ENCODE assay signal across 2 cellular contexts in genomic region chr3:6498944-6499343, GRCh38.
DNase-seq lines count a peak whose midpoint lies in the region; ATAC-seq, FAIRE-seq and TF ChIP-seq lines count a peak whose summit lies in the region.
"Not testable (repeated sequence)": the region's sequence is repeated elsewhere in the genome, so short reads cannot be mapped to it uniquely, and the experiment has no call there.

No MANE protein-coding gene starts in this region.

- TF ChIP-seq EP300 in K562 (IDR thresholded peaks at IDR 0.05; ENCODE audit: low read length), result not testable (repeated sequence)

- CTCF ChIA-PET in HEK293 (lab: Yijun Ruan, JAX); K562 (lab: Yijun Ruan, JAX; ENCODE audit: low intra/inter-chr PET ratio): not testable (repeated sequence)

- H2AFZ ChIP-seq in K562 (ENCODE audit: low read depth, low read length), result not testable (repeated sequence)

- H3K27ac ChIP-seq in HEK293 (ENCODE audit: extremely low read depth, low read depth, low read length); K562 (ENCODE audit: extremely low read depth, low read depth, low read length): not testable (repeated sequence)

- not testable (repeated sequence) for TF ChIP-seq CTCF in HEK293 (tag by site-specific recombination; IDR thresholded peaks at IDR 0.05); K562 (IDR thresholded peaks at IDR 0.05 in 2 of 3, conservative IDR thresholded peaks at IDR 0.05 in 1 of 3; ENCODE audit: insufficient read depth in 2 of 3, low read depth in 1 of 3, low read length in 3 of 3)

- H3K9me1 ChIP-seq in K562 (ENCODE audit: control insufficient read depth, insufficient read depth, low read length), result not testable (repeated sequence)

- H3K36me3 ChIP-seq in HEK293 (ENCODE audit: control insufficient read depth in 2 of 2, insufficient read depth in 1 of 2, low read length in 2 of 2), result not testable (repeated sequence)
- H3K36me3 ChIP-seq in K562 (ENCODE audit: control insufficient read depth, insufficient read depth, low read length), result peaks cover 15% of the 10 kb centered on the region

- DNase-seq in K562 (ENCODE audit: extremely low read depth in 1 of 4, low spot score in 3 of 4), result not testable (repeated sequence)

- WGBS in K562 (ENCODE audit: insufficient coverage, low coverage, missing lambda C conversion rate), result 92% methylated on average over 2 of the region's 4 CpGs

- peaks cover 31% of the 10 kb centered on the region for H3K79me2 ChIP-seq in K562 (ENCODE audit: control insufficient read depth, insufficient read depth, low read length)

- not testable (repeated sequence) for TF ChIP-seq POLR2A in K562 (conservative IDR thresholded peaks at IDR 0.05)

- TF ChIP-seq RAD21 in K562 (CRISPR knock-in tag; conservative IDR thresholded peaks at IDR 0.05 in 1 of 2, IDR thresholded peaks at IDR 0.05 in 1 of 2), result not testable (repeated sequence)

- POLR2A ChIA-PET in HEK293 (lab: Yijun Ruan, JAX); K562 (lab: Yijun Ruan, JAX): not testable (repeated sequence)

- H3K4me1 ChIP-seq in HEK293 (ENCODE audit: control insufficient read depth, insufficient read depth, low read length); K562 (replicated peaks in 1 of 2; ENCODE audit: control insufficient read depth in 2 of 2, insufficient read depth in 2 of 2, low read length in 2 of 2): not testable (repeated sequence)

- not testable (repeated sequence) for H4K20me1 ChIP-seq in K562 (replicated peaks; ENCODE audit: control insufficient read depth, insufficient read depth, low read length)

- H3K27me3 ChIP-seq in K562 (ENCODE audit: control insufficient read depth in 2 of 2, insufficient read depth in 2 of 2, low read length in 2 of 2), result not testable (repeated sequence)

- BruUV-seq in K562 (replicated peaks; lab: Mats Ljungman, UMichigan), result not testable (repeated sequence)

- ATAC-seq in K562, result not testable (repeated sequence)

- not testable (repeated sequence) for FAIRE-seq in K562 (lab: Jason Lieb, UNC)

- H3K4me3 ChIP-seq in HEK293 (ENCODE audit: low read depth, low read length); K562: not testable (repeated sequence)

- in situ Hi-C loops in K562 (cut with MboI), result not testable (repeated sequence)

- not testable (repeated sequence) for H3K9ac ChIP-seq in K562 (ENCODE audit: insufficient read depth in 1 of 2, low read depth in 2 of 2, low read length in 2 of 2)

- intact Hi-C loops in K562 (cut with micrococcal nuclease), result not testable (repeated sequence)

- not testable (repeated sequence) for H3K9me3 ChIP-seq in HEK293 (ENCODE audit: control insufficient read depth, insufficient read depth, low read depth, low read length); K562 (replicated peaks; ENCODE audit: control insufficient read depth, insufficient read depth, low read depth, low read length)

- not testable (repeated sequence) for H3K4me2 ChIP-seq in K562 (ENCODE audit: insufficient read depth, low read length)

TF ChIP-seq in HEK293, 187 proteins besides CTCF, POLR2A, EP300 and RAD21:
- TF ChIP-seq ZNF146 (tag by site-specific recombination; IDR thresholded peaks at IDR 0.05), result peak; percentile 75

TF ChIP-seq in K562, 482 proteins besides CTCF, POLR2A, EP300 and RAD21:
- 0 out of 4 replicates have a peak, but pooled peaks of 1 of the 2 experiments have one; percentile 11 for TF ChIP-seq KDM1A (IDR thresholded peaks at IDR 0.05)
- TF ChIP-seq BCOR (IDR thresholded peaks at IDR 0.05), result peak; percentile 73
TF ChIP-seq in K562: peak in this region for 2; not testable (repeated sequence) for 480.
